ENCODE assay signal across 18 cellular contexts in the genomic region with DNA sequence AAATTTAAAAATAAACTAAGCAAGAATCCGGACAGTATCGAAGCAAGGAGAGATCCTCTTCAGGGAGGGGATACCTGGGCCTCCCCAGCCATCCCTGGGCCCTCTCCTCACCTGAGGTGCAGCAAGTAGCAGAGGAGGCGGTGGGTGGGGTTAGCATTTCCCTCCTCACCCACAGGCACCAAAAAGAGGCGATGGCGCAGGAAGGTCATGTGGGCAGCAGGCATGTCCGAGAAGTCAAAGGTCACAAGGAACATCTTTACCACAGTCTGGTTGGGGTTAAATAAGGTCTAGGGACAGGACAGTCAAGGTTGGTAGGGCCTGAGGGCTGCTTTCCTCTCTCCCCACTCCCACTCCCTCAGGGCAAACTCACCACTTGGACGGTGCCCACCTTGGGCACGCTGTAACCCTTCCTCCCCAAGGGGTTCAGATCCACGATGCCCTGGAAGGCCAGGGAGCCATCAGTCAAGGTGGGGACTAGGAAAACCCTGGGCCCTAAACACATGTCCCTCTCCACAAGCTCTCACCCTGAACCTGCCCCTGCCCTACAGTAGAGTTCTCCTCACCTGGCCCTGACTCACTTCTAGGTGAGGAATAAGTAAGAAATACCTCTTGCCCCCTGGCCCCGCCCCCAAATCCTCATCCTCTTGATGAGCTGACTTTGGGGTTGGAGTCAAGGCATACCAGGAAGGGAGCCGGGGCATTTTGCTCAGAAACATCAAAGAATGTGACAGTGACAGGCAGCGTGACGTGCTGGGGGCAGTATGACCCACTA. TPM values are rescaled to one million over a fixed set of nuclear protein-coding genes. Genes with fewer than 3 reads are reported as not detected.
DNase-seq lines count a peak whose midpoint lies in the region; TF ChIP-seq lines count a peak whose summit lies in the region.
"Had no signal": no experiment of that assay in that cellular context is flagged by ENCODE, and none has a peak within 500 bp of the region (broad histone marks: within the 10 kb centered on the region; RNA-seq: fewer than 3 reads in every experiment).

No MANE protein-coding gene starts in this region.

- H3K9me3 ChIP-seq in endodermal cell (ENCODE audit: control insufficient read depth, low read length): no peaks in the 10 kb centered on the region
- no peaks in the 10 kb centered on the region for H3K9me3 ChIP-seq in neutrophil
- H3K9me3 ChIP-seq in tibial nerve: no peaks in the 10 kb centered on the region

- intact Hi-C loops in activated T-helper 1 cell treated with anti-CD3 and anti-CD28 coated beads, Interleukin-12 subunit alpha, Interleukin-12 subunit beta, Interleukin-2, Interleukin-4 antibody, amounts not matched to agents 30 ng/mL and 10 ng/mL and 1 ng/mL, durations not matched to agents 14 hours and 24 hours and 36 hours (cut with micrococcal nuclease): no loop called here

- H3K4me3 ChIP-seq in endodermal cell (ENCODE audit: low read length) (no peak overlapping the region), neutrophil (ENCODE audit: low read depth in 1 of 2, low read length in 1 of 2) (no peak overlapping the region), tibial nerve (no peak overlapping the region)
- H3K4me3 ChIP-seq: GM23248, K562 had no signal

- H3K4me3 Mint-ChIP-seq in activated T-helper 1 cell treated with anti-CD3 and anti-CD28 coated beads, Interleukin-12 subunit alpha, Interleukin-12 subunit beta, Interleukin-2, Interleukin-4 antibody, amounts not matched to agents 30 ng/mL and 10 ng/mL and 1 ng/mL, durations not matched to agents 14 hours and 24 hours and 36 hours: no peak overlapping the region
- no peak overlapping the region for H3K4me3 Mint-ChIP-seq in endodermal cell

- H3K27me3 Mint-ChIP-seq in activated T-helper 1 cell treated with anti-CD3 and anti-CD28 coated beads, Interleukin-12 subunit alpha, Interleukin-12 subunit beta, Interleukin-2, Interleukin-4 antibody, amounts not matched to agents 30 ng/mL and 10 ng/mL and 1 ng/mL, durations not matched to agents 14 hours and 24 hours and 36 hours (ENCODE audit: insufficient read depth): no peaks in the 10 kb centered on the region
- H3K27me3 Mint-ChIP-seq in endodermal cell (ENCODE audit: insufficient read depth): no peaks in the 10 kb centered on the region
- H3K27me3 Mint-ChIP-seq: CD4-positive, CD25-positive, alpha-beta regulatory T cell had no signal

- no peak for TF ChIP-seq POLR2A in tibial nerve (IDR thresholded peaks at IDR 0.05)

- peaks cover 50% of the 10 kb centered on the region for H3K36me3 ChIP-seq in endodermal cell (ENCODE audit: control insufficient read depth, insufficient read depth, low read length)
- peaks cover 65% of the 10 kb centered on the region for H3K36me3 ChIP-seq in neutrophil
- peaks cover 0 to 61% (median 16%) of the 10 kb centered on the region in 3 donors for H3K36me3 ChIP-seq in tibial nerve

- H3K4me1 Mint-ChIP-seq in activated T-helper 1 cell treated with anti-CD3 and anti-CD28 coated beads, Interleukin-12 subunit alpha, Interleukin-12 subunit beta, Interleukin-2, Interleukin-4 antibody, amounts not matched to agents 30 ng/mL and 10 ng/mL and 1 ng/mL, durations not matched to agents 14 hours and 24 hours and 36 hours (ENCODE audit: low read depth): peaks cover 32% of the 10 kb centered on the region
- H3K4me1 Mint-ChIP-seq in endodermal cell: peaks cover 26% of the 10 kb centered on the region

- H3K27ac Mint-ChIP-seq in activated T-helper 1 cell treated with anti-CD3 and anti-CD28 coated beads, Interleukin-12 subunit alpha, Interleukin-12 subunit beta, Interleukin-2, Interleukin-4 antibody, amounts not matched to agents 30 ng/mL and 10 ng/mL and 1 ng/mL, durations not matched to agents 14 hours and 24 hours and 36 hours: peak overlapping the region; percentile 29
- H3K27ac Mint-ChIP-seq in endodermal cell: no peak overlapping the region

- H3K27ac ChIP-seq in endodermal cell (ENCODE audit: low read depth, low read length) (no peak overlapping the region), neutrophil (peak overlapping the region; percentile 8), tibial nerve (no peak overlapping the region)

- 93 to 95% methylated on average over 7 to 13 of the region's 13 CpGs for WGBS in endodermal cell (ENCODE audit: insufficient coverage in 1 of 2, insufficient read length in 1 of 2), 2 experiments
- 85 to 89% methylated on average over 12 to 13 of the region's 13 CpGs for WGBS in tibial nerve, 2 donors

- TF ChIP-seq CTCF in GM10266 (IDR thresholded peaks at IDR 0.05; ENCODE audit: control insufficient read depth, insufficient read depth, low read depth, missing control alignments) (no peak), endodermal cell (conservative IDR thresholded peaks at IDR 0.05) (no peak), neutrophil (IDR thresholded peaks at IDR 0.05) (no peak), tibial nerve (IDR thresholded peaks at IDR 0.05) (no peak)

- H3K36me3 Mint-ChIP-seq in activated T-helper 1 cell treated with anti-CD3 and anti-CD28 coated beads, Interleukin-12 subunit alpha, Interleukin-12 subunit beta, Interleukin-2, Interleukin-4 antibody, amounts not matched to agents 30 ng/mL and 10 ng/mL and 1 ng/mL, durations not matched to agents 14 hours and 24 hours and 36 hours (ENCODE audit: low read depth): peaks cover 36% of the 10 kb centered on the region
- H3K36me3 Mint-ChIP-seq in endodermal cell (ENCODE audit: low read depth): peaks cover 38% of the 10 kb centered on the region

- peak; percentile 3 for DNase-seq in GM10266 (ENCODE audit: extremely low spot score)
- DNase-seq in activated T-helper 1 cell treated with anti-CD3 and anti-CD28 coated beads, Interleukin-12 subunit alpha, Interleukin-12 subunit beta, Interleukin-2, Interleukin-4 antibody, amounts not matched to agents 30 ng/mL and 10 ng/mL and 1 ng/mL, durations not matched to agents 14 hours and 24 hours and 36 hours (ENCODE audit: low spot score): no peak
- peak; percentile 27 for DNase-seq in endodermal cell
- DNase-seq in activated CD4-positive, alpha-beta T cell treated with anti-CD3 and anti-CD28 coated beads for 48 hours: no peak
- no peak for DNase-seq in NCI-H2081 (lab: John Stamatoyannopoulos, UW)
- no peak for DNase-seq in GM19240 (ENCODE audit: insufficient read length, low spot score)
- DNase-seq in tibial nerve (ENCODE audit: low spot score in 2 of 2): no peak
- DNase-seq: AML-193; Calu3; CD4-positive, CD25-positive, alpha-beta regulatory T cell; DMS79 treated with DMSO at 0.1 percent for 48 hours; GM23248; NCI-H146; NCI-H446; NCI-H748 treated with DMSO at 0.1 percent for 48 hours; PC-3 had no signal

- H3K9ac ChIP-seq in endodermal cell (ENCODE audit: extremely low read depth, low read length, poor library complexity, severe bottlenecking): no peak overlapping the region
- H3K9ac ChIP-seq: GM23248 had no signal

- H3K4me1 ChIP-seq in endodermal cell (ENCODE audit: control insufficient read depth, insufficient read depth, low read length) (peaks cover 11% of the 10 kb centered on the region), neutrophil (ENCODE audit: control insufficient read depth in 1 of 2, insufficient read depth in 1 of 2, low read depth in 1 of 2, low read length in 1 of 2) (peaks cover 44 to 50% of the 10 kb centered on the region in 2 experiments), tibial nerve (peaks cover 0 to 48% (median 24%) of the 10 kb centered on the region in 4 donors)

- no peak for TF ChIP-seq EP300 in tibial nerve (IDR thresholded peaks at IDR 0.05)

- H3K27me3 ChIP-seq in endodermal cell (ENCODE audit: control insufficient read depth, insufficient read depth, low read length, poor library complexity, severe bottlenecking): no peaks in the 10 kb centered on the region
- H3K27me3 ChIP-seq in neutrophil: no peaks in the 10 kb centered on the region
- no peaks in the 10 kb centered on the region for H3K27me3 ChIP-seq in tibial nerve

- no peaks in the 10 kb centered on the region for H3K9me3 Mint-ChIP-seq in activated T-helper 1 cell treated with anti-CD3 and anti-CD28 coated beads, Interleukin-12 subunit alpha, Interleukin-12 subunit beta, Interleukin-2, Interleukin-4 antibody, amounts not matched to agents 30 ng/mL and 10 ng/mL and 1 ng/mL, durations not matched to agents 14 hours and 24 hours and 36 hours
- H3K9me3 Mint-ChIP-seq in endodermal cell: no peaks in the 10 kb centered on the region
- H3K9me3 Mint-ChIP-seq: CD4-positive, CD25-positive, alpha-beta regulatory T cell had no signal

RNA-seq across cellular contexts. Expression of a gene that starts 2.8 kb away (rescaled TPM):
- total RNA-seq in activated T-helper 1 cell treated with anti-CD3 and anti-CD28 coated beads, Interleukin-12 subunit alpha, Interleukin-12 subunit beta, Interleukin-2, Interleukin-4 antibody, amounts not matched to agents 30 ng/mL and 10 ng/mL and 1 ng/mL, durations not matched to agents 14 hours and 24 hours and 36 hours: 250 and 261 TPM in 2 replicates
- total RNA-seq in endodermal cell: 100 to 1,000 TPM; 158 to 201 TPM
- 126 TPM for polyA plus RNA-seq in endodermal cell (2013, experiment 1 of 2)
- polyA plus RNA-seq in endodermal cell (2013, experiment 2 of 2): 118 TPM
- 10 to 100 TPM; 67.2 to 97.7 (median 93.7) TPM for total RNA-seq in tibial nerve

RNA-seq across cellular contexts. Expression of a gene that starts 9.4 kb away (rescaled TPM):
- total RNA-seq in activated T-helper 1 cell treated with anti-CD3 and anti-CD28 coated beads, Interleukin-12 subunit alpha, Interleukin-12 subunit beta, Interleukin-2, Interleukin-4 antibody, amounts not matched to agents 30 ng/mL and 10 ng/mL and 1 ng/mL, durations not matched to agents 14 hours and 24 hours and 36 hours: 34.4 and 39.7 TPM in 2 replicates
- total RNA-seq in endodermal cell: 10 to 100 TPM; 29.6 to 34.9 TPM
- 21.1 TPM for polyA plus RNA-seq in endodermal cell (2013, experiment 1 of 2)
- 21.6 TPM for polyA plus RNA-seq in endodermal cell (2013, experiment 2 of 2)
- 10 to 100 TPM; 16.1 to 23.2 (median 18.7) TPM for total RNA-seq in tibial nerve

RNA-seq across cellular contexts. Expression of a gene that starts 9.9 kb away (rescaled TPM):
- 4.8 and 5.4 TPM in 2 replicates for total RNA-seq in activated T-helper 1 cell treated with anti-CD3 and anti-CD28 coated beads, Interleukin-12 subunit alpha, Interleukin-12 subunit beta, Interleukin-2, Interleukin-4 antibody, amounts not matched to agents 30 ng/mL and 10 ng/mL and 1 ng/mL, durations not matched to agents 14 hours and 24 hours and 36 hours
- 10 to 100 TPM; 21.1 to 22.7 TPM for total RNA-seq in endodermal cell
- 28.0 TPM for polyA plus RNA-seq in endodermal cell (2013, experiment 1 of 2)
- 30.0 TPM for polyA plus RNA-seq in endodermal cell (2013, experiment 2 of 2)
- total RNA-seq in tibial nerve: 10 to 100 TPM; 13.3 to 19.5 (median 14.7) TPM

RNA-seq across cellular contexts. Expression of a gene that starts 26.0 kb away (rescaled TPM):
- total RNA-seq in activated T-helper 1 cell treated with anti-CD3 and anti-CD28 coated beads, Interleukin-12 subunit alpha, Interleukin-12 subunit beta, Interleukin-2, Interleukin-4 antibody, amounts not matched to agents 30 ng/mL and 10 ng/mL and 1 ng/mL, durations not matched to agents 14 hours and 24 hours and 36 hours: 102 and 104 TPM in 2 replicates
- total RNA-seq in endodermal cell (100 to 1,000 TPM in 1 of 2 donors, 10 to 100 TPM in 1; 94.7 to 112 TPM), tibial nerve (10 to 100 TPM; 14.4 to 30.8 (median 20.8) TPM)
- polyA plus RNA-seq in endodermal cell (2013, experiment 1 of 2): 63.6 TPM
- 51.9 TPM for polyA plus RNA-seq in endodermal cell (2013, experiment 2 of 2)

RNA-seq across cellular contexts. Expression of a gene that starts 33.3 kb away (rescaled TPM):
- total RNA-seq in activated T-helper 1 cell treated with anti-CD3 and anti-CD28 coated beads, Interleukin-12 subunit alpha, Interleukin-12 subunit beta, Interleukin-2, Interleukin-4 antibody, amounts not matched to agents 30 ng/mL and 10 ng/mL and 1 ng/mL, durations not matched to agents 14 hours and 24 hours and 36 hours: 334 and 353 TPM in 2 replicates
- total RNA-seq in endodermal cell (100 to 1,000 TPM; 497 to 510 TPM), tibial nerve (100 to 1,000 TPM; 134 to 190 (median 149) TPM)
- 225 TPM for polyA plus RNA-seq in endodermal cell (2013, experiment 1 of 2)
- polyA plus RNA-seq in endodermal cell (2013, experiment 2 of 2): 232 TPM

Comparison
In these comparisons a context has a peak if more than half of its experiments do, and no peak if none do; other contexts are left out.
1. DNase-seq: peak in GM10266 (single experiment) and endodermal cell (single experiment); none in activated T-helper 1 cell treated with anti-CD3 and anti-CD28 coated beads, Interleukin-12 subunit alpha, Interleukin-12 subunit beta, Interleukin-2, Interleukin-4 antibody, amounts not matched to agents 30 ng/mL and 10 ng/mL and 1 ng/mL, durations not matched to agents 14 hours and 24 hours and 36 hours (single experiment), activated CD4-positive, alpha-beta T cell treated with anti-CD3 and anti-CD28 coated beads for 48 hours (single experiment), NCI-H2081 (0 of 2), GM19240 (single experiment) and tibial nerve (0 of 2).